Comparison of ENCODE assay signal across 17 cellular contexts in genomic region chr13:85287528-85287927, GRCh38.
"Had no signal": no experiment of that assay in that cellular context is flagged by ENCODE, and none has a peak within 500 bp of the region (broad histone marks: within the 10 kb centered on the region; RNA-seq: fewer than 3 reads in every experiment).

No MANE protein-coding gene starts in this region.

- H3K4me1 ChIP-seq: neural progenitor cell, pancreas, spleen, upper lobe of right lung had no signal

- H3K36me3 ChIP-seq: neural progenitor cell, pancreas, spleen, thoracic aorta, upper lobe of right lung had no signal

- H3K4me2 ChIP-seq: neural progenitor cell had no signal

- H3K4me3 ChIP-seq: dorsolateral prefrontal cortex, lung, neural progenitor cell, pancreas, spleen, thoracic aorta, upper lobe of right lung had no signal

- H2AFZ ChIP-seq: neural progenitor cell had no signal

- H3K27me3 ChIP-seq: neural progenitor cell, pancreas, spleen, upper lobe of right lung had no signal

- H3K9ac ChIP-seq: neural progenitor cell had no signal

- FAIRE-seq: pancreas had no signal

- H3K9me3 ChIP-seq: pancreas, thoracic aorta, upper lobe of right lung had no signal

- H3K27ac ChIP-seq: dorsolateral prefrontal cortex, neural progenitor cell, pancreas, spleen, thoracic aorta, upper lobe of right lung had no signal

- DNase-seq: activated B cell treated with CpG ODN at 0.5 μM for 24 hours; activated CD4-positive, alpha-beta T cell treated with anti-CD3 and anti-CD28 coated beads for 48 hours; activated CD8-positive, alpha-beta memory T cell treated with anti-CD3 and anti-CD28 coated beads, Interleukin-2, amount 50 U/mL, for 4 hours; activated CD8-positive, alpha-beta T cell treated with anti-CD3 and anti-CD28 coated beads, Interleukin-2, amount 10 ng/mL, durations not matched to agents 7 days and 5 days; activated gamma-delta T cell; activated T-cell treated with anti-CD3 and anti-CD28 coated beads, Interleukin-2, amount 50 U/mL, for 48 hours; dorsolateral prefrontal cortex; midbrain; pancreas; spleen; upper lobe of right lung had no signal

- ATAC-seq: activated CD8-positive, alpha-beta T cell treated with anti-CD3 and anti-CD28 coated beads, Interleukin-2, amount 10 ng/mL, durations not matched to agents 7 days and 5 days; activated naive CD4-positive, alpha-beta T cell treated with anti-CD3 and anti-CD28 coated beads, Interleukin-2, amount 50 U/mL, for 72 hours; esophagus mucosa; pancreas; sciatic nerve; upper lobe of right lung had no signal
